15 cellular contexts compared by ENCODE assay signal in genomic region chr18:11985532-11985931, GRCh38.
"Had no signal": no experiment of that assay in that cellular context is flagged by ENCODE, and none has a peak within 500 bp of the region (broad histone marks: within the 10 kb centered on the region; RNA-seq: fewer than 3 reads in every experiment).

No MANE protein-coding gene starts in this region.

- DNase-seq: activated CD4-positive, alpha-beta T cell treated with anti-CD3 and anti-CD28 coated beads, Interleukin-2, amount 10 ng/mL, durations not matched to agents 7 days and 5 days; activated CD8-positive, alpha-beta T cell treated with anti-CD3 and anti-CD28 coated beads, Interleukin-2, amount 10 ng/mL, durations not matched to agents 7 days and 5 days; activated T-cell treated with anti-CD3 and anti-CD28 coated beads, Interleukin-2, amount 50 U/mL, for 4 hours; cerebellar nuclear complex; cortex of kidney; left cardiac atrium; occipital lobe; stimulated activated CD4-positive, alpha-beta T cell treated with anti-CD3 and anti-CD28 coated beads, Interleukin-4, amount 100 ng/mL, for 4 hours; T1000 had no signal

- H3K27me3 ChIP-seq: ascending aorta, breast epithelium, upper lobe of right lung had no signal

- H3K9me3 ChIP-seq: ascending aorta, breast epithelium, prostate gland, thoracic aorta, upper lobe of right lung had no signal

- H3K4me1 ChIP-seq: prostate gland had no signal

- H3K27ac ChIP-seq: ascending aorta, breast epithelium, prostate gland, thoracic aorta, upper lobe of right lung had no signal

- H3K36me3 ChIP-seq: ascending aorta, breast epithelium, prostate gland, thoracic aorta, upper lobe of right lung had no signal

- H3K4me3 ChIP-seq: ascending aorta, breast epithelium, lung, prostate gland, thoracic aorta, upper lobe of right lung had no signal
